ENCODE assay signal across 15 cellular contexts in the genomic region with DNA sequence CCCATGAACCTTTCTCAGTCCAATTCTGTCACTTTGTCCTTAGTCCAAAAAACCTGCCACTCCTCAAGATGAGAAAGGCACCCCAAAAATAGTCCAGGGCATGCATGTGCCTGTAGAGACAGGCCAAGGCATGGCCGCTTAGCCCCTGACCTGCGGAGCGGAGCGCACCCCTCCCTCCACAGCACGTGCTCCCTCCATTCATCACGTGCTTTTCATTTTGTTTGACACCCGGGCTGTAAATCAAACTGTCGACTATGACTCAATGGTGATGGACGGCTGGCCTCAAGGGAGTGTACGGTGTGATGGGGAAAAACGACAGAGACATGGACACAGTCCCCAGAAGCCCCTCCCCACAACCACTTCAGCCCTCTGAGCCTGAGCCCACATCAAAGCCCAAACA.
DNase-seq lines count a peak whose midpoint lies in the region; ATAC-seq and TF ChIP-seq lines count a peak whose summit lies in the region.
"Had no signal": no experiment of that assay in that cellular context is flagged by ENCODE, and none has a peak within 500 bp of the region (broad histone marks: within the 10 kb centered on the region; RNA-seq: fewer than 3 reads in every experiment).

No MANE protein-coding gene starts in this region.

- H2BK12ac ChIP-seq in trophoblast cell (ENCODE audit: low read length), result no peak overlapping the region

- no peaks in the 10 kb centered on the region for H3K9me3 ChIP-seq in trophoblast cell (ENCODE audit: insufficient read depth, low read depth, low read length)
- H3K9me3 ChIP-seq: A549 had no signal

- peak overlapping the region; percentile 20 for H3K27ac Mint-ChIP-seq in glutamatergic neuron (ENCODE audit: unreplicated experiment)

- H4K12ac ChIP-seq in trophoblast cell (ENCODE audit: low read depth, low read length), result no peak overlapping the region

- peaks cover 8 to 20% of the 10 kb centered on the region in 2 experiments for H3K4me1 ChIP-seq in trophoblast cell (ENCODE audit: control insufficient read depth in 1 of 2, insufficient read depth in 2 of 2, low read length in 2 of 2)

- H3K9ac ChIP-seq in trophoblast cell (ENCODE audit: low read length), result no peak overlapping the region

- no peak overlapping the region for H4K8ac ChIP-seq in trophoblast cell (ENCODE audit: low read depth, low read length)

- H3K79me2 ChIP-seq in trophoblast cell (ENCODE audit: control insufficient read depth, insufficient read depth, low read length, poor library complexity), result peaks cover 4% of the 10 kb centered on the region

- no peak overlapping the region for H3K4me3 Mint-ChIP-seq in glutamatergic neuron (ENCODE audit: unreplicated experiment)

- peaks cover 4% of the 10 kb centered on the region for H3K79me1 ChIP-seq in trophoblast cell (ENCODE audit: low read length)

- H3K23ac ChIP-seq in trophoblast cell (ENCODE audit: low read length), result no peak overlapping the region

- no peak overlapping the region for H2BK120ac ChIP-seq in trophoblast cell (ENCODE audit: insufficient read depth, low read length, poor library complexity)

- no peak for ATAC-seq in HG03280 (IDR thresholded peaks at IDR 0.05; ENCODE audit: unreplicated experiment)
- ATAC-seq: A549, HCT116 had no signal

- H3K9me3 Mint-ChIP-seq in glutamatergic neuron (ENCODE audit: unreplicated experiment), result peaks cover 14% of the 10 kb centered on the region

- no peak overlapping the region for H4K91ac ChIP-seq in trophoblast cell (ENCODE audit: low read depth, low read length)

- H3K4me1 Mint-ChIP-seq in glutamatergic neuron (ENCODE audit: low read depth, unreplicated experiment), result peaks cover 50% of the 10 kb centered on the region

- POLR2A ChIA-PET in RWPE1 (lab: Yijun Ruan, JAX; ENCODE audit: low non-redundant PET), result no interaction called here

- H3K27me3 Mint-ChIP-seq in glutamatergic neuron (ENCODE audit: unreplicated experiment), result peaks cover 8% of the 10 kb centered on the region

- CTCF ChIA-PET in RWPE1 (lab: Yijun Ruan, JAX), result interaction anchor here (1.0 kb wide), 1 partner anchor 469 kb away, joined by 4 read pairs; no protein-coding TSS in a partner anchor

- in situ Hi-C loops in ACHN (cut with HindIII; ENCODE audit: low pct_ligation_motif_present, low pct_unique_long_range_greater_than_20kb, low sequenced_read_pairs), result no loop called here

- DNase-seq in ELF-1 (ENCODE audit: low read depth, low spot score) (peak; percentile 58), RWPE1 (ENCODE audit: low spot score) (no peak), glutamatergic neuron (no peak), trophoblast cell (no peak), ACHN (no peak), NCI-H1694 treated with DMSO at 0.1 percent for 48 hours (lab: John Stamatoyannopoulos, UW) (no peak), OCI-M2 (lab: John Stamatoyannopoulos, UW; ENCODE audit: unreplicated experiment) (no peak)
- DNase-seq: DMS 273 treated with DMSO at 0.1 percent for 48 hours, NCI-H1048, NCI-H1436 treated with DMSO at 0.1 percent for 48 hours, NCI-H2081, NCI-H510A had no signal

- no peak overlapping the region for H3K4ac ChIP-seq in trophoblast cell (ENCODE audit: low read depth, low read length)

- H2BK5ac ChIP-seq in trophoblast cell (ENCODE audit: low read depth, low read length, poor library complexity), result no peak overlapping the region

- TF ChIP-seq CTCF in RWPE1 (conservative IDR thresholded peaks at IDR 0.05; ENCODE audit: low read depth), result no peak
- no peak for TF ChIP-seq CTCF in glutamatergic neuron (IDR thresholded peaks at IDR 0.05; ENCODE audit: partially characterized antibody, unreplicated experiment)

- peak overlapping the region; percentile 27 for H3K27ac ChIP-seq in RWPE1
- no peak overlapping the region for H3K27ac ChIP-seq in trophoblast cell (ENCODE audit: low read depth, low read length)
- H3K27ac ChIP-seq: A549 had no signal

- peaks cover 15 to 16% of the 10 kb centered on the region in 2 experiments for H3K36me3 ChIP-seq in trophoblast cell (ENCODE audit: control insufficient read depth in 1 of 2, insufficient read depth in 2 of 2, low read length in 2 of 2)

- H2AK5ac ChIP-seq in trophoblast cell (ENCODE audit: low read length), result no peak overlapping the region

- H3K4me2 ChIP-seq in trophoblast cell (ENCODE audit: low read length), result no peak overlapping the region
- H3K4me2 ChIP-seq: A549 had no signal

- H3K4me3 ChIP-seq in trophoblast cell (ENCODE audit: low read depth, low read length), result no peak overlapping the region
- H3K4me3 ChIP-seq: A549 had no signal

- H3K14ac ChIP-seq in trophoblast cell (ENCODE audit: low read length), result no peak overlapping the region

- H3K36me3 Mint-ChIP-seq in glutamatergic neuron (ENCODE audit: unreplicated experiment), result peaks cover 4% of the 10 kb centered on the region

- H3K18ac ChIP-seq in trophoblast cell (ENCODE audit: low read length), result peak overlapping the region; percentile 1

- H3K27me3 ChIP-seq in trophoblast cell (ENCODE audit: insufficient read depth, low read length), result no peaks in the 10 kb centered on the region

- no peak overlapping the region for H2AFZ ChIP-seq in trophoblast cell (ENCODE audit: insufficient read depth, low read length, poor library complexity)

- no CpG with 5 or more reads among the region's 11 CpGs for WGBS in trophoblast cell (ENCODE audit: extremely low coverage, insufficient coverage, insufficient read length)
